In genomic region chr13:20637811-20638210, GRCh38 we compare ENCODE assay signal across 22 cellular contexts.
"Had no signal": no experiment of that assay in that cellular context is flagged by ENCODE, and none has a peak within 500 bp of the region (broad histone marks: within the 10 kb centered on the region; RNA-seq: fewer than 3 reads in every experiment).

No MANE protein-coding gene starts in this region.

- H3K9me3 ChIP-seq: SJSA1, SK-N-SH had no signal

- H3K27ac ChIP-seq: KMS-11, SJSA1 had no signal

- H3K9ac ChIP-seq: KMS-11, SK-N-SH had no signal

- H3K36me3 ChIP-seq: SJSA1 had no signal

- H3K27me3 ChIP-seq: SJSA1 had no signal

- H3K4me2 ChIP-seq: KMS-11, SK-N-SH had no signal

- FAIRE-seq: HepG2, RCC 7860 had no signal

- H3K4me1 ChIP-seq: SJSA1 had no signal

- H3K4me3 ChIP-seq: SJSA1 had no signal

- DNase-seq: IMR-90, MM.1S, NCI-H1092 treated with DMSO at 0.1 percent for 48 hours, NCI-H1436, NCI-H187, NCI-H2029, NCI-H2081 treated with DMSO at 0.1 percent for 48 hours, NCI-H2171, NCI-H226, NCI-H446, NCI-H510A, NCI-H524 treated with DMSO at 0.1 percent for 48 hours, NCI-H69, NCI-H774, Right ventricle myocardium superior, RPMI8226, SIG-M5, SK-N-SH had no signal
